In genomic region chr3:186784820-186785516, GRCh38 we compare ENCODE assay signal across 8 cellular contexts. TPM values are rescaled to one million over a fixed set of nuclear protein-coding genes. Genes with fewer than 3 reads are reported as not detected.
A peak's percentile ranks its signal among the peaks of the same experiment; 100 is the strongest.
DNase-seq lines count a peak whose midpoint lies in the region; ATAC-seq, FAIRE-seq and TF ChIP-seq lines count a peak whose summit lies in the region.

No MANE protein-coding gene starts in this region.

- H3K4me1 ChIP-seq in kidney (ENCODE audit: control insufficient read depth in 1 of 2, insufficient read depth in 1 of 2, low read depth in 1 of 2, low read length in 2 of 2) (peaks cover 24 to 31% of the 10 kb centered on the region in 2 donors), thyroid gland (peaks cover 33 to 37% of the 10 kb centered on the region in 2 donors)

- peak overlapping the region; percentile 99 to 100 for H3K4me3 ChIP-seq in kidney (ENCODE audit: low read length in 2 of 2)
- H3K4me3 ChIP-seq in thyroid gland (replicated peaks in 1 of 3), result peak overlapping the region; percentile 55 to 99 (median 89)

- TF ChIP-seq POLR2A in thyroid gland (IDR thresholded peaks at IDR 0.05), result no peak

- peak overlapping the region; percentile 100 for H3K4me3 Mint-ChIP-seq in activated T-cell treated with anti-CD3 and anti-CD28 coated beads, Interleukin-2, amount 50 U/mL, for 24 hours
- peak overlapping the region; percentile 97 for H3K4me3 Mint-ChIP-seq in activated T-helper 17 cell treated with anti-CD3 and anti-CD28 coated beads, Interleukin-2, amount 50 U/mL, for 72 hours

- H3K27me3 Mint-ChIP-seq in activated T-cell treated with anti-CD3 and anti-CD28 coated beads, Interleukin-2, amount 50 U/mL, for 24 hours, result no peaks in the 10 kb centered on the region
- H3K27me3 Mint-ChIP-seq in activated T-helper 17 cell treated with anti-CD3 and anti-CD28 coated beads, Interleukin-2, amount 50 U/mL, for 72 hours, result no peaks in the 10 kb centered on the region

- no peak for FAIRE-seq in kidney (lab: Jason Lieb, UNC)

- H3K27ac Mint-ChIP-seq in activated T-cell treated with anti-CD3 and anti-CD28 coated beads, Interleukin-2, amount 50 U/mL, for 24 hours, result peak overlapping the region; percentile 100
- peak overlapping the region; percentile 100 for H3K27ac Mint-ChIP-seq in activated T-helper 17 cell treated with anti-CD3 and anti-CD28 coated beads, Interleukin-2, amount 50 U/mL, for 72 hours

- peak overlapping the region; percentile 13 to 42 for H3K27ac ChIP-seq in kidney (ENCODE audit: low read depth in 2 of 2, low read length in 2 of 2)
- peak overlapping the region in 1 of 3 donors; percentile 100 for H3K27ac ChIP-seq in thyroid gland

- no peak for ATAC-seq in activated T-helper 17 cell treated with anti-CD3 and anti-CD28 coated beads, Interleukin-2, amount 50 U/mL, for 72 hours (replicated peaks)

- TF ChIP-seq CTCF in kidney (IDR thresholded peaks at IDR 0.05; ENCODE audit: borderline replicate concordance, extremely low read depth, insufficient read depth) (no peak), thyroid gland (IDR thresholded peaks at IDR 0.05) (no peak)

- H3K9me3 ChIP-seq in kidney (ENCODE audit: control insufficient read depth in 1 of 2, low read length in 2 of 2), result no peaks in the 10 kb centered on the region
- no peaks in the 10 kb centered on the region for H3K9me3 ChIP-seq in thyroid gland

- peaks cover 47% of the 10 kb centered on the region for H3K4me1 Mint-ChIP-seq in activated T-cell treated with anti-CD3 and anti-CD28 coated beads, Interleukin-2, amount 50 U/mL, for 24 hours (ENCODE audit: low read depth)
- peaks cover 36% of the 10 kb centered on the region for H3K4me1 Mint-ChIP-seq in activated T-helper 17 cell treated with anti-CD3 and anti-CD28 coated beads, Interleukin-2, amount 50 U/mL, for 72 hours

- H3K9ac ChIP-seq in kidney (ENCODE audit: low read length in 2 of 2), result peak overlapping the region; percentile 99 to 100

- H3K36me3 Mint-ChIP-seq in activated T-cell treated with anti-CD3 and anti-CD28 coated beads, Interleukin-2, amount 50 U/mL, for 24 hours (ENCODE audit: low read depth), result peaks cover 76% of the 10 kb centered on the region
- H3K36me3 Mint-ChIP-seq in activated T-helper 17 cell treated with anti-CD3 and anti-CD28 coated beads, Interleukin-2, amount 50 U/mL, for 72 hours (ENCODE audit: low read depth), result peaks cover 76% of the 10 kb centered on the region

- DNase-seq in activated T-cell treated with anti-CD3 and anti-CD28 coated beads, Interleukin-2, amount 50 U/mL, for 24 hours, result no peak
- no peak for DNase-seq in activated T-cell treated with anti-CD3 and anti-CD28 coated beads for 4 hours
- DNase-seq in kidney, result no peak
- DNase-seq in thyroid gland, result no peak
- no peak for DNase-seq in inferior parietal cortex (ENCODE audit: extremely low spot score)
- no peak for DNase-seq in AG08396 (ENCODE audit: low spot score)
- DNase-seq in HCEC 1CT, result no peak

- 8 to 23% methylated on average over 7 of the region's 7 CpGs for WGBS in thyroid gland, 2 donors

- no peaks in the 10 kb centered on the region for H3K9me3 Mint-ChIP-seq in activated T-cell treated with anti-CD3 and anti-CD28 coated beads, Interleukin-2, amount 50 U/mL, for 24 hours
- H3K9me3 Mint-ChIP-seq in activated T-helper 17 cell treated with anti-CD3 and anti-CD28 coated beads, Interleukin-2, amount 50 U/mL, for 72 hours, result no peaks in the 10 kb centered on the region

- intact Hi-C loops in kidney (cut with DNase I) (no loop called here), thyroid gland (cut with DNase I) (no loop called here)

- H3K36me3 ChIP-seq in kidney (ENCODE audit: control insufficient read depth in 1 of 2, insufficient read depth in 2 of 2, low read length in 2 of 2) (peaks cover 44 to 49% of the 10 kb centered on the region in 2 donors), thyroid gland (peaks cover 51 to 56% of the 10 kb centered on the region in 2 donors)

- no peaks in the 10 kb centered on the region for H3K27me3 ChIP-seq in thyroid gland

RNA-seq across cellular contexts. Expression of gene EIF4A2, which starts 1.6 kb away (rescaled TPM):
- 100 to 1,000 TPM; 266 to 346 TPM for total RNA-seq in activated T-helper 17 cell treated with anti-CD3 and anti-CD28 coated beads, Interleukin-2, amount 50 U/mL, for 72 hours
- total RNA-seq in kidney, result 333 TPM
- polyA plus RNA-seq in kidney (ENCODE audit: insufficient read depth, low read depth, low replicate concordance), result 310 TPM
- 100 to 1,000 TPM; 356 to 655 (median 412) TPM for total RNA-seq in thyroid gland

RNA-seq across cellular contexts. Expression of gene RFC4, which starts 21.3 kb away (rescaled TPM):
- 100 to 1,000 TPM in 1 of 2 donors, 10 to 100 TPM in 1; 87.1 to 108 TPM for total RNA-seq in activated T-helper 17 cell treated with anti-CD3 and anti-CD28 coated beads, Interleukin-2, amount 50 U/mL, for 72 hours
- total RNA-seq in kidney, result 8.9 TPM
- 11.1 TPM for polyA plus RNA-seq in kidney (ENCODE audit: insufficient read depth, low read depth, low replicate concordance)
- total RNA-seq in thyroid gland, result 10 to 100 TPM in 1 of 4 donors, 1 to 10 TPM in 3; 7.3 to 10.9 (median 7.8) TPM

RNA-seq across cellular contexts. Expression of gene ADIPOQ, which starts 57.5 kb away (rescaled TPM):
- not detected for total RNA-seq in activated T-helper 17 cell treated with anti-CD3 and anti-CD28 coated beads, Interleukin-2, amount 50 U/mL, for 72 hours
- total RNA-seq in kidney, result not detected
- polyA plus RNA-seq in kidney (ENCODE audit: insufficient read depth, low read depth, low replicate concordance), result not detected
- 10 to 100 TPM in 1 of 4 donors, 1 to 10 TPM in 3; 1.6 to 13.4 (median 5.4) TPM for total RNA-seq in thyroid gland
